17 cellular contexts compared by ENCODE assay signal in the genomic region with DNA sequence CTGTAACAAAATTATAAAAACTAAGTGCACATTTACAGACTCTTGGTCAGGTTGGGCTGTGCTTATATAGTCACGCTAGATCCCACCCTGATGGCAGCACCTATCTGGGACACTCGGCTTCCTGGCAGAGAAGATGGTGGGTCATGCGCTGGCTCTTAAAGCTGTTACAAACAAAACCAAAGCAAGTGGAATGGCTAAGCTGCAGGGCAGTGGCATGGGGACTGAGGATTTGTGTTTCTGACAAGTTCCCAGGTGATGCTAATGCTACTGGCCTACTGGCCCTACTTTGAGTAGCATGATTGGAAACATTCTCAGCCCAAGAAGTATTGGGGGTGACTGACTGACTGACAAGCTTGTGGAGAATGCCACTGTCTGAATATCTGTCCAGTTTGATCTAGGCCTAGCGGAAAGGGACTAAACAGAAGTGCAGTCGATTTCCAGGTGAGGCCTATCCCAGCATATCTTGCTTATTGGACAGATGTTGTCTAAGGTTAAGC. TPM values are rescaled to one million over a fixed set of nuclear protein-coding genes. Genes with fewer than 3 reads are reported as not detected.
DNase-seq lines count a peak whose midpoint lies in the region; ATAC-seq and TF ChIP-seq lines count a peak whose summit lies in the region.
"Had no signal": no experiment of that assay in that cellular context is flagged by ENCODE, and none has a peak within 500 bp of the region (broad histone marks: within the 10 kb centered on the region; RNA-seq: fewer than 3 reads in every experiment).

No MANE protein-coding gene starts in this region.

- peaks cover 22% of the 10 kb centered on the region for H3K79me2 ChIP-seq in hepatocyte

- no peaks in the 10 kb centered on the region for H3K36me3 ChIP-seq in hepatocyte (replicated peaks; ENCODE audit: insufficient read depth, low read depth)
- H3K36me3 ChIP-seq in spleen: peaks cover 2 to 64% (median 53%) of the 10 kb centered on the region in 6 donors

- no peak overlapping the region for H2AFZ ChIP-seq in hepatocyte

- TF ChIP-seq CTCF in C4-2B (conservative IDR thresholded peaks at IDR 0.05): no peak
- no peak for TF ChIP-seq CTCF in hepatocyte (IDR thresholded peaks at IDR 0.05; ENCODE audit: poor library complexity)
- TF ChIP-seq CTCF in spleen (IDR thresholded peaks at IDR 0.05 in 8 of 11, conservative IDR thresholded peaks at IDR 0.05 in 3 of 11): no peak

- H3K27me3 ChIP-seq in hepatocyte (no peaks in the 10 kb centered on the region), spleen (replicated peaks in 1 of 7) (no peaks in the 10 kb centered on the region)
- H3K27me3 ChIP-seq: heart right ventricle, right atrium auricular region had no signal

- no peaks in the 10 kb centered on the region for H3K9me2 ChIP-seq in hepatocyte (replicated peaks; ENCODE audit: insufficient read depth)

- H3K27ac ChIP-seq in C4-2B (0 out of 2 replicates have a peak overlapping the region, but pooled peaks have one; percentile 36), hepatocyte (no peak overlapping the region), spleen (no peak overlapping the region)
- H3K27ac ChIP-seq: heart right ventricle, KMS-11, right atrium auricular region, RWPE1 had no signal

- TF ChIP-seq POLR2A in spleen (IDR thresholded peaks at IDR 0.05): no peak

- DNase-seq in HK-2 (ENCODE audit: unreplicated experiment) (peak; percentile 4), dermis blood vessel endothelial cell (peak; percentile 16), hepatocyte (ENCODE audit: low spot score) (no peak), spleen (no peak)
- DNase-seq: activated CD4-positive, CD25-positive, alpha-beta regulatory T cell treated with anti-CD3 and anti-CD28 coated beads, Interleukin-2, amount 50 U/mL, for 72 hours; activated CD8-positive, alpha-beta memory T cell treated with anti-CD3 and anti-CD28 coated beads, Interleukin-2, amount 50 U/mL, for 48 hours; activated naive CD4-positive, alpha-beta T cell treated with anti-CD3 and anti-CD28 coated beads, Interleukin-2, amount 10 ng/mL, durations not matched to agents 7 days and 5 days; AML-193; Calu3; heart right ventricle; NCI-H1105 treated with DMSO at 0.1 percent for 48 hours; substantia nigra had no signal

- WGBS in hepatocyte (ENCODE audit: low lambda C conversion rate, missing lambda C conversion rate): 92% methylated on average over 5 of the region's 5 CpGs
- 91 to 98% (median 97%) methylated on average over 5 of the region's 5 CpGs for WGBS in spleen, 5 donors

- ATAC-seq in GM18868 (IDR thresholded peaks at IDR 0.05; ENCODE audit: unreplicated experiment): no peak

- no peak overlapping the region for H3K4me3 ChIP-seq in hepatocyte
- H3K4me3 ChIP-seq in spleen: no peak overlapping the region
- H3K4me3 ChIP-seq: heart right ventricle, right atrium auricular region had no signal

- H3K4me1 ChIP-seq in hepatocyte (ENCODE audit: insufficient read depth) (no peaks in the 10 kb centered on the region), spleen (peaks cover 0 to 23% (median 10%) of the 10 kb centered on the region in 6 donors)
- H3K4me1 ChIP-seq: right atrium auricular region had no signal

- H3K9me3 ChIP-seq in hepatocyte (ENCODE audit: low read depth) (no peaks in the 10 kb centered on the region), spleen (no peaks in the 10 kb centered on the region)
- H3K9me3 ChIP-seq: heart right ventricle, right atrium auricular region had no signal

- peaks cover 18% of the 10 kb centered on the region for H4K20me1 ChIP-seq in hepatocyte (ENCODE audit: insufficient read depth, poor library complexity, severe bottlenecking)

- intact Hi-C loops in spleen (cut with DNase I; ENCODE audit: low total_unique reads): no loop called here

- no peak overlapping the region for H3K4me2 ChIP-seq in hepatocyte
- H3K4me2 ChIP-seq: KMS-11 had no signal

RNA-seq across cellular contexts. Expression of a gene that starts 8.3 kb away (rescaled TPM):
- total RNA-seq in dermis blood vessel endothelial cell (250 and 286 TPM in 2 replicates), hepatocyte (423 and 456 TPM in 2 replicates), spleen (100 to 1,000 TPM; 368 to 539 (median 463) TPM)
- polyA plus RNA-seq in hepatocyte (390 and 430 TPM in 2 replicates), spleen (100 to 1,000 TPM; 689 to 914 (median 771) TPM)

RNA-seq across cellular contexts. Expression of a gene that starts 57.9 kb away (rescaled TPM):
- total RNA-seq in dermis blood vessel endothelial cell (0.05 and 0.17 TPM in 2 replicates), hepatocyte (0.33 and 1.6 TPM in 2 replicates), spleen (1 to 10 TPM in 1 of 7 donors, under 1 TPM in 5, not detected in 1; 0.26 to 1.1 (median 0.34) TPM)
- polyA plus RNA-seq in hepatocyte (0.75 and 1.9 TPM in 2 replicates), spleen (1 to 10 TPM in 1 of 3 donors, under 1 TPM in 2; 0.09 to 1.1 (median 0.37) TPM)
- total RNA-seq: right atrium auricular region had no signal

RNA-seq across cellular contexts. Expression of a gene that starts 58.9 kb away (rescaled TPM):
- total RNA-seq in dermis blood vessel endothelial cell: 11.4 and 14.8 TPM in 2 replicates
- total RNA-seq in hepatocyte: 26.4 and 27.7 TPM in 2 replicates
- polyA plus RNA-seq in hepatocyte: 23.6 and 31.2 TPM in 2 replicates
- 10 to 100 TPM; 20.6 to 32.0 (median 24.4) TPM for total RNA-seq in spleen
- polyA plus RNA-seq in spleen: 10 to 100 TPM; 23.8 to 35.1 (median 25.6) TPM

RNA-seq across cellular contexts. Expression of a gene that starts 59.0 kb away (rescaled TPM):
- total RNA-seq in dermis blood vessel endothelial cell (20.2 and 28.1 TPM in 2 replicates), hepatocyte (20.7 and 29.9 TPM in 2 replicates), spleen (10 to 100 TPM; 14.5 to 37.0 (median 21.5) TPM)
- polyA plus RNA-seq in hepatocyte (9.2 and 11.0 TPM in 2 replicates), spleen (1 to 10 TPM; 4.5 to 5.6 (median 5.0) TPM)

Comparison
In these comparisons a context has a peak if more than half of its experiments do, and no peak if none do; other contexts are left out.
1. DNase-seq: peak in HK-2 (single experiment) and dermis blood vessel endothelial cell (single experiment); none in hepatocyte (single experiment) and spleen (single experiment).